12 cellular contexts compared by ENCODE assay signal in the genomic region with DNA sequence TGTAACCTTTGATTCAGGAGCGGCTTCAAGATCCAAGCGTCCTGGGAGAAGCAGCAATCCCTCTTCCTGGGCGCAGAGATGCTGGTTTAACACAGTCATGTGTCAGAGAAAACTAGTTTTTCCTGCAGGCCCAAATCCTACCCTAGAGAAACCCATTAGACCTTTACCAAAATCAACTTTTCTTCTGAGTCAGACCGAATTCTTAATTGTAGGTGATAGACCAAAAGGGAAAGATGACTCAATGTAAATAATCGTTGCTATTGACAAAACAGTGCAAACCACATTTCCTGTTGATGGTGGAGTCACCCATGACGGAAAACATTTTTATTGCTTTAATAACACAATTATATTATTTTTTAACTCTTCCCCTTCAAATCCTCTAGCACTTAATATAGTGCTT. TPM values are rescaled to one million over a fixed set of nuclear protein-coding genes. Genes with fewer than 3 reads are reported as not detected.
DNase-seq lines count a peak whose midpoint lies in the region; ATAC-seq, FAIRE-seq and TF ChIP-seq lines count a peak whose summit lies in the region.
"Had no signal": no experiment of that assay in that cellular context is flagged by ENCODE, and none has a peak within 500 bp of the region (broad histone marks: within the 10 kb centered on the region; RNA-seq: fewer than 3 reads in every experiment).

No MANE protein-coding gene starts in this region.

- FAIRE-seq in bronchial epithelial cell (lab: Jason Lieb, UNC): no peak

- peaks cover 4% of the 10 kb centered on the region for H3K4me1 Mint-ChIP-seq in activated T-helper 2 cell treated with anti-CD3 and anti-CD28 coated beads, Interferon-gamma antibody, Interleukin-2, Interleukin-4, amounts not matched to agents 10 μg/mL and 5 μg/mL and 100 μg/mL, durations not matched to agents 14 hours and 24 hours and 36 hours (ENCODE audit: low read depth)
- H3K4me1 Mint-ChIP-seq: stimulated activated naive B cell treated with anti-CD40 and anti-IgM and Interleukin-4, amounts not matched to agents 10 μg/mL and 1 μg/mL and 100 μg/mL, for 72 hours had no signal

- H3K4me3 ChIP-seq in ACC112 (ENCODE audit: low read depth, low read length) (peak overlapping the region; percentile 17; the same call in 1 of the 2 replicates), bronchial epithelial cell (ENCODE audit: low read depth, low read length) (no peak overlapping the region)

- H3K36me3 ChIP-seq in ACC112 (ENCODE audit: insufficient read depth, low read length): peaks cover 9% of the 10 kb centered on the region
- no peaks in the 10 kb centered on the region for H3K36me3 ChIP-seq in bronchial epithelial cell (ENCODE audit: control insufficient read depth, insufficient read depth, low read length)

- ATAC-seq in GM18517 (IDR thresholded peaks at IDR 0.05; ENCODE audit: unreplicated experiment) (peak; percentile 82), HG03342 (IDR thresholded peaks at IDR 0.05; ENCODE audit: unreplicated experiment) (peak; percentile 83), GM21526 (IDR thresholded peaks at IDR 0.05; ENCODE audit: low FRiP score, unreplicated experiment) (no peak)
- ATAC-seq: Right ventricle myocardium inferior; stimulated activated naive B cell treated with anti-CD40 and anti-IgM and Interleukin-4, amounts not matched to agents 10 μg/mL and 1 μg/mL and 100 μg/mL, for 72 hours had no signal

- no peaks in the 10 kb centered on the region for H3K9me3 Mint-ChIP-seq in activated T-helper 2 cell treated with anti-CD3 and anti-CD28 coated beads, Interferon-gamma antibody, Interleukin-2, Interleukin-4, amounts not matched to agents 10 μg/mL and 5 μg/mL and 100 μg/mL, durations not matched to agents 14 hours and 24 hours and 36 hours

- no peak overlapping the region for H2AFZ ChIP-seq in ACC112 (ENCODE audit: low read length, unreplicated experiment)

- H3K27me3 ChIP-seq in ACC112 (ENCODE audit: insufficient read depth, low read length): no peaks in the 10 kb centered on the region
- no peaks in the 10 kb centered on the region for H3K27me3 ChIP-seq in bronchial epithelial cell (ENCODE audit: control insufficient read depth, insufficient read depth, low read length)

- no peak overlapping the region for H3K4me3 Mint-ChIP-seq in activated T-helper 2 cell treated with anti-CD3 and anti-CD28 coated beads, Interferon-gamma antibody, Interleukin-2, Interleukin-4, amounts not matched to agents 10 μg/mL and 5 μg/mL and 100 μg/mL, durations not matched to agents 14 hours and 24 hours and 36 hours (ENCODE audit: low read depth)
- H3K4me3 Mint-ChIP-seq: H9; stimulated activated naive B cell treated with anti-CD40 and anti-IgM and Interleukin-4, amounts not matched to agents 10 μg/mL and 1 μg/mL and 100 μg/mL, for 72 hours had no signal

- intact Hi-C loops in activated T-helper 2 cell treated with anti-CD3 and anti-CD28 coated beads, Interferon-gamma antibody, Interleukin-2, Interleukin-4, amounts not matched to agents 10 μg/mL and 5 μg/mL and 100 μg/mL, durations not matched to agents 14 hours and 24 hours and 36 hours (cut with micrococcal nuclease): no loop called here

- no peaks in the 10 kb centered on the region for H3K36me3 Mint-ChIP-seq in activated T-helper 2 cell treated with anti-CD3 and anti-CD28 coated beads, Interferon-gamma antibody, Interleukin-2, Interleukin-4, amounts not matched to agents 10 μg/mL and 5 μg/mL and 100 μg/mL, durations not matched to agents 14 hours and 24 hours and 36 hours (ENCODE audit: low read depth)
- H3K36me3 Mint-ChIP-seq: stimulated activated naive B cell treated with anti-CD40 and anti-IgM and Interleukin-4, amounts not matched to agents 10 μg/mL and 1 μg/mL and 100 μg/mL, for 72 hours had no signal

- DNase-seq in bronchial epithelial cell (ENCODE audit: low read depth): peak; percentile 97
- no peak for DNase-seq in activated T-helper 2 cell treated with anti-CD3 and anti-CD28 coated beads, Interferon-gamma antibody, Interleukin-2, Interleukin-4, amounts not matched to agents 10 μg/mL and 5 μg/mL and 100 μg/mL, durations not matched to agents 14 hours and 24 hours and 36 hours (ENCODE audit: low spot score)
- no peak for DNase-seq in NCI-H345 (lab: John Stamatoyannopoulos, UW)
- no peak for DNase-seq in NCI-H446 (lab: John Stamatoyannopoulos, UW)
- DNase-seq: DMS 273 treated with DMSO at 0.1 percent for 48 hours; H9; stimulated activated naive B cell treated with anti-CD40 and anti-IgM and Interleukin-4, amounts not matched to agents 10 μg/mL and 1 μg/mL and 100 μg/mL, for 72 hours had no signal

- TF ChIP-seq CTCF in bronchial epithelial cell (IDR thresholded peaks at IDR 0.05; ENCODE audit: insufficient read depth, low read length, severe bottlenecking): no peak

- H3K79me2 ChIP-seq in ACC112 (ENCODE audit: control insufficient read depth, insufficient read depth, low read length, unreplicated experiment): peaks cover 3% of the 10 kb centered on the region

- H3K27me3 Mint-ChIP-seq in activated T-helper 2 cell treated with anti-CD3 and anti-CD28 coated beads, Interferon-gamma antibody, Interleukin-2, Interleukin-4, amounts not matched to agents 10 μg/mL and 5 μg/mL and 100 μg/mL, durations not matched to agents 14 hours and 24 hours and 36 hours (ENCODE audit: low read depth): peaks cover 5% of the 10 kb centered on the region

- H3K27ac Mint-ChIP-seq in activated T-helper 2 cell treated with anti-CD3 and anti-CD28 coated beads, Interferon-gamma antibody, Interleukin-2, Interleukin-4, amounts not matched to agents 10 μg/mL and 5 μg/mL and 100 μg/mL, durations not matched to agents 14 hours and 24 hours and 36 hours: no peak overlapping the region
- H3K27ac Mint-ChIP-seq: H9; stimulated activated naive B cell treated with anti-CD40 and anti-IgM and Interleukin-4, amounts not matched to agents 10 μg/mL and 1 μg/mL and 100 μg/mL, for 72 hours had no signal

- H3K4me1 ChIP-seq in ACC112 (ENCODE audit: control insufficient read depth, insufficient read depth, low read length, unreplicated experiment): peaks cover 13% of the 10 kb centered on the region

- peak overlapping the region; percentile 94 for H3K27ac ChIP-seq in ACC112 (ENCODE audit: low read depth, low read length)

RNA-seq across cellular contexts. Expression of a gene that starts 40.1 kb away (rescaled TPM):
- total RNA-seq in bronchial epithelial cell: 1.1 and 1.4 TPM in 2 replicates
- total RNA-seq in activated T-helper 2 cell treated with anti-CD3 and anti-CD28 coated beads, Interferon-gamma antibody, Interleukin-2, Interleukin-4, amounts not matched to agents 10 μg/mL and 5 μg/mL and 100 μg/mL, durations not matched to agents 14 hours and 24 hours and 36 hours: 0.14 TPM in 1 of 2 replicates, not detected in the other
